In genomic region chr10:132129431-132129830, GRCh38 we compare ENCODE assay signal across 22 cellular contexts. TPM values are rescaled to one million over a fixed set of nuclear protein-coding genes. Genes with fewer than 3 reads are reported as not detected.
A peak's percentile ranks its signal among the peaks of the same experiment; 100 is the strongest.
DNase-seq lines count a peak whose midpoint lies in the region; ATAC-seq, FAIRE-seq and TF ChIP-seq lines count a peak whose summit lies in the region.
"Had no signal": no experiment of that assay in that cellular context is flagged by ENCODE, and none has a peak within 500 bp of the region (broad histone marks: within the 10 kb centered on the region; RNA-seq: fewer than 3 reads in every experiment).

No MANE protein-coding gene starts in this region.

- intact Hi-C loops in right lobe of liver (cut with DNase I), result no loop called here

- 53% methylated on average over 9 of the region's 11 CpGs for WGBS in right lobe of liver (ENCODE audit: insufficient coverage, low coverage, low lambda C conversion rate, missing lambda C conversion rate)

- no peak for FAIRE-seq in GM12891 (lab: Jason Lieb, UNC)

- TF ChIP-seq POLR2A in right lobe of liver (IDR thresholded peaks at IDR 0.05) (no peak), GM12891 (IDR thresholded peaks at IDR 0.05; ENCODE audit: low read depth, low read length) (no peak)

- H3K27ac ChIP-seq in right lobe of liver, result no peak overlapping the region
- H3K27ac ChIP-seq: dorsolateral prefrontal cortex, epithelial cell of prostate, foreskin keratinocyte, tibial nerve had no signal

- H3K4me3 ChIP-seq in right lobe of liver, result no peak overlapping the region
- H3K4me3 ChIP-seq: dorsolateral prefrontal cortex, tibial nerve had no signal

- no peak for TF ChIP-seq CTCF in right lobe of liver (IDR thresholded peaks at IDR 0.05)

- no peaks in the 10 kb centered on the region for H3K36me3 ChIP-seq in right lobe of liver
- H3K36me3 ChIP-seq: tibial nerve had no signal

- no peaks in the 10 kb centered on the region for H3K4me1 ChIP-seq in right lobe of liver
- H3K4me1 ChIP-seq: foreskin keratinocyte, tibial nerve had no signal

- no peak for ATAC-seq in right lobe of liver
- ATAC-seq in GM19463 (IDR thresholded peaks at IDR 0.05; ENCODE audit: unreplicated experiment), result no peak
- no peak for ATAC-seq in HG03097 (IDR thresholded peaks at IDR 0.05; ENCODE audit: low FRiP score, unreplicated experiment)
- ATAC-seq: foreskin keratinocyte; HCT116; left colon; stimulated activated naive CD8-positive, alpha-beta T cell treated with anti-CD3 and anti-CD28 coated beads, Interleukin-15, amount 100 ng/mL, for 72 hours had no signal

- H3K9me3 ChIP-seq in right lobe of liver, result no peaks in the 10 kb centered on the region

- H3K27me3 ChIP-seq in right lobe of liver, result no peaks in the 10 kb centered on the region
- H3K27me3 ChIP-seq: dorsolateral prefrontal cortex, foreskin keratinocyte had no signal

- DNase-seq in AG08395 (ENCODE audit: low spot score) (peak; percentile 30), EH (ENCODE audit: low read depth) (peak; percentile 46), SK-N-DZ (ENCODE audit: low spot score) (peak; percentile 73), right lobe of liver (peak in 2 of 3 donors; percentile 4 to 32), GM12891 (ENCODE audit: insufficient read length, low spot score) (no peak), HPDE6-E6E7 (ENCODE audit: extremely low spot score) (no peak)
- DNase-seq: activated CD4-positive, alpha-beta T cell treated with anti-CD3 and anti-CD28 coated beads, Interleukin-2, amount 50 U/mL, for 1 hour; activated CD8-positive, alpha-beta memory T cell treated with anti-CD3 and anti-CD28 coated beads, Interleukin-2, amount 50 U/mL, for 4 hours; amygdala; caudate nucleus; foreskin keratinocyte; left colon; NCI-H1092 treated with DMSO at 0.1 percent for 48 hours; stimulated activated CD4-positive, alpha-beta T cell treated with anti-CD3 and anti-CD28 coated beads, Interleukin-4, amount 100 ng/mL, for 4 hours; stimulated activated naive CD8-positive, alpha-beta T cell treated with anti-CD3 and anti-CD28 coated beads, Interleukin-15, amount 100 ng/mL, for 72 hours; T-helper 1 cell had no signal

TF ChIP-seq in GM12891, 5 proteins besides CTCF, POLR2A, EP300 and RAD21:
- no peak for TF ChIP-seq POU2F2 (IDR thresholded peaks at IDR 0.05; ENCODE audit: low read depth, low read length)
- TF ChIP-seq TAF1 (IDR thresholded peaks at IDR 0.05; ENCODE audit: low read depth, low read length), result no peak
- no peak for TF ChIP-seq POLR2AphosphoS5 (IDR thresholded peaks at IDR 0.05; ENCODE audit: low read depth, low read length)
- TF ChIP-seq PAX5 (IDR thresholded peaks at IDR 0.05; ENCODE audit: insufficient read depth, low read length, severe bottlenecking), result no peak
- TF ChIP-seq SPI1 (IDR thresholded peaks at IDR 0.05; ENCODE audit: low read depth, low read length), result no peak

RNA-seq across cellular contexts. Expression of gene DPYSL4, which starts 57.3 kb away (rescaled TPM):
- polyA plus RNA-seq in SK-N-DZ (2014; cell fraction: cytosol; rRNA removed), result 107 and 116 TPM in 2 replicates
- polyA plus RNA-seq in SK-N-DZ (2014; cell fraction: nucleus; rRNA removed), result 180 and 190 TPM in 2 replicates
- total RNA-seq in right lobe of liver, result under 1 TPM in 3 of 6 experiments, not detected in 3; 0.24 to 0.31 (median 0.25) TPM
- polyA plus RNA-seq in GM12891 (2012; ENCODE audit: low read depth, missing spikeins), result 0.98 TPM

Comparison
In these comparisons a context has a peak if more than half of its experiments do, and no peak if none do; other contexts are left out.
1. DNase-seq: peak in AG08395 (single experiment), EH (single experiment), SK-N-DZ (single experiment) and right lobe of liver (2 of 3); none in GM12891 (single experiment) and HPDE6-E6E7 (single experiment).